26 cellular contexts compared by ENCODE assay signal in genomic region chr3:24490151-24490550, GRCh38. TPM values are rescaled to one million over a fixed set of nuclear protein-coding genes. Genes with fewer than 3 reads are reported as not detected.
DNase-seq lines count a peak whose midpoint lies in the region; ATAC-seq and TF ChIP-seq lines count a peak whose summit lies in the region.
"Had no signal": no experiment of that assay in that cellular context is flagged by ENCODE, and none has a peak within 500 bp of the region (broad histone marks: within the 10 kb centered on the region; RNA-seq: fewer than 3 reads in every experiment).

No MANE protein-coding gene starts in this region.

- no peak overlapping the region for H2BK15ac ChIP-seq in mesenchymal stem cell (ENCODE audit: low read depth, poor library complexity, severe bottlenecking)

- no peak overlapping the region for H3K23ac ChIP-seq in mesenchymal stem cell (ENCODE audit: low read length in 2 of 2)

- 6% methylated on average over 1 of the region's 2 CpGs for WGBS in mesenchymal stem cell

- peaks cover 39% of the 10 kb centered on the region for H3K27me3 Mint-ChIP-seq in type B pancreatic cell

- no peak overlapping the region for H3K18ac ChIP-seq in mesenchymal stem cell (ENCODE audit: low read depth in 1 of 2, low read length in 2 of 2)

- H4K91ac ChIP-seq in mesenchymal stem cell (ENCODE audit: low read length) = no peak overlapping the region

- no peaks in the 10 kb centered on the region for H3K36me3 ChIP-seq in mesenchymal stem cell (ENCODE audit: control insufficient read depth in 1 of 2, insufficient read depth in 2 of 2, low read depth in 1 of 2, low read length in 2 of 2)
- H3K36me3 ChIP-seq: colonic mucosa, spleen had no signal

- H2AK5ac ChIP-seq in mesenchymal stem cell (ENCODE audit: low read length, severe bottlenecking) = peak overlapping the region; percentile 5

- no peak overlapping the region for H3K27ac ChIP-seq in mesenchymal stem cell (ENCODE audit: low read length, poor library complexity, severe bottlenecking)
- H3K27ac ChIP-seq: colonic mucosa, foreskin keratinocyte had no signal

- H3K4me2 ChIP-seq in mesenchymal stem cell (ENCODE audit: low read length, poor library complexity, severe bottlenecking) = no peak overlapping the region

- H2AFZ ChIP-seq in mesenchymal stem cell (ENCODE audit: low read depth, low read length) = no peak overlapping the region

- ATAC-seq in Right ventricle myocardium superior (ENCODE audit: poor library complexity) (peak; percentile 11), esophagus mucosa (peak; percentile 31), GM18873 (IDR thresholded peaks at IDR 0.05; ENCODE audit: low FRiP score, unreplicated experiment) (no peak)
- ATAC-seq: foreskin keratinocyte; stimulated activated naive CD8-positive, alpha-beta T cell treated with anti-CD3 and anti-CD28 coated beads, Interleukin-15, amount 100 ng/mL, for 72 hours had no signal

- H3K4me1 ChIP-seq in mesenchymal stem cell (ENCODE audit: control insufficient read depth, insufficient read depth, low read depth, low read length) = peaks cover 4% of the 10 kb centered on the region
- H3K4me1 ChIP-seq: colonic mucosa had no signal

- no peak overlapping the region for H3K4me3 ChIP-seq in mesenchymal stem cell (ENCODE audit: insufficient read depth in 1 of 2, low read depth in 1 of 2, low read length in 2 of 2)
- H3K4me3 ChIP-seq: colonic mucosa, spleen had no signal

- no peak overlapping the region for H3K27ac Mint-ChIP-seq in type B pancreatic cell
- H3K27ac Mint-ChIP-seq: activated naive CD8-positive, alpha-beta T cell; B cell; brain; endodermal cell; nephron progenitor cell; stimulated activated naive CD8-positive, alpha-beta T cell treated with anti-CD3 and anti-CD28 coated beads, Interleukin-15, amount 100 ng/mL, for 72 hours had no signal

- H2BK12ac ChIP-seq in mesenchymal stem cell (ENCODE audit: low read length in 2 of 2) = no peak overlapping the region

- H3K79me1 ChIP-seq in mesenchymal stem cell (replicated peaks; ENCODE audit: low read length, poor library complexity, severe bottlenecking) = peaks cover 19% of the 10 kb centered on the region

- H2BK120ac ChIP-seq in mesenchymal stem cell (ENCODE audit: low read depth, low read length) = no peak overlapping the region

- intact Hi-C loops in Right ventricle myocardium superior (cut with DNase I) (loop anchor here (10.0 kb wide), 3 partner anchors 95 to 225 kb away; no protein-coding TSS in a partner anchor), cardiac septum (cut with DNase I) (loop anchor here (5.0 kb wide), 3 partner anchors 48 to 223 kb away; no protein-coding TSS in a partner anchor)

- no peak for DNase-seq in Right ventricle myocardium superior
- DNase-seq in cardiac septum (ENCODE audit: low spot score) = no peak
- DNase-seq in mesenchymal stem cell = no peak
- DNase-seq in type B pancreatic cell (ENCODE audit: extremely low spot score, unreplicated experiment) = no peak
- DNase-seq in retina = no peak
- DNase-seq in NCI-H345 (lab: John Stamatoyannopoulos, UW) = no peak
- DNase-seq: activated CD4-positive, alpha-beta T cell treated with anti-CD3 and anti-CD28 coated beads for 48 hours; colonic mucosa; COR-L47; DMS79 treated with DMSO at 0.1 percent for 48 hours; endodermal cell; foreskin keratinocyte; Kasumi-1; midbrain; NCI-H1105 treated with DMSO at 0.1 percent for 48 hours; NCI-H2081 treated with DMSO at 0.1 percent for 48 hours; nephron progenitor cell; spleen; stimulated activated CD4-positive, alpha-beta T cell treated with anti-CD3 and anti-CD28 coated beads, Interleukin-4, amount 100 ng/mL, for 4 hours; stimulated activated naive CD8-positive, alpha-beta T cell treated with anti-CD3 and anti-CD28 coated beads, Interleukin-15, amount 100 ng/mL, for 72 hours had no signal

- peaks cover 5% of the 10 kb centered on the region for H3K36me3 Mint-ChIP-seq in type B pancreatic cell
- H3K36me3 Mint-ChIP-seq: activated naive CD8-positive, alpha-beta T cell; brain had no signal

- no peak for TF ChIP-seq CTCF in type B pancreatic cell (conservative IDR thresholded peaks at IDR 0.05)

- H2BK5ac ChIP-seq in mesenchymal stem cell (ENCODE audit: low read depth, low read length, poor library complexity, severe bottlenecking) = no peak overlapping the region

- H3K9me3 ChIP-seq in mesenchymal stem cell (ENCODE audit: control insufficient read depth, low read length) = no peaks in the 10 kb centered on the region
- H3K9me3 ChIP-seq: colonic mucosa, spleen had no signal

- peaks cover 12% of the 10 kb centered on the region for H3K4me1 Mint-ChIP-seq in type B pancreatic cell (ENCODE audit: unreplicated experiment)

- H4K8ac ChIP-seq in mesenchymal stem cell (ENCODE audit: low read length) = no peak overlapping the region

- H3K4me3 Mint-ChIP-seq in type B pancreatic cell = peak overlapping the region; percentile 51
- H3K4me3 Mint-ChIP-seq: activated naive CD8-positive, alpha-beta T cell; B cell; endodermal cell; nephron progenitor cell; stimulated activated naive CD8-positive, alpha-beta T cell treated with anti-CD3 and anti-CD28 coated beads, Interleukin-15, amount 100 ng/mL, for 72 hours had no signal

- no peak overlapping the region for H3K9ac ChIP-seq in mesenchymal stem cell (ENCODE audit: low read length)

- H3K4ac ChIP-seq in mesenchymal stem cell (ENCODE audit: low read depth in 1 of 2, low read length in 2 of 2) = no peak overlapping the region

- H3K14ac ChIP-seq in mesenchymal stem cell (ENCODE audit: low read length in 2 of 2) = no peak overlapping the region

- H3K9me3 Mint-ChIP-seq in type B pancreatic cell = no peaks in the 10 kb centered on the region
- H3K9me3 Mint-ChIP-seq: endodermal cell; nephron progenitor cell; stimulated activated naive CD8-positive, alpha-beta T cell treated with anti-CD3 and anti-CD28 coated beads, Interleukin-15, amount 100 ng/mL, for 72 hours had no signal

- no peaks in the 10 kb centered on the region for H3K27me3 ChIP-seq in mesenchymal stem cell (ENCODE audit: control insufficient read depth in 1 of 2, insufficient read depth in 1 of 2, low read length in 2 of 2)
- H3K27me3 ChIP-seq: colonic mucosa, foreskin keratinocyte had no signal

RNA-seq across cellular contexts. Expression of gene THRB, which starts 4.5 kb away (rescaled TPM):
- total RNA-seq in Right ventricle myocardium superior = 24.1 TPM
- total RNA-seq in cardiac septum = 27.2 TPM
- total RNA-seq in esophagus mucosa = 4.7 TPM
- polyA plus RNA-seq in mesenchymal stem cell (2013, experiment 1 of 2) = 5.1 TPM
- 4.9 TPM for polyA plus RNA-seq in mesenchymal stem cell (2013, experiment 2 of 2)
- total RNA-seq in type B pancreatic cell (ENCODE audit: low replicate concordance) = 15.6 and 27.3 TPM in 2 replicates
- total RNA-seq: A172 had no signal
